In the genomic region with DNA sequence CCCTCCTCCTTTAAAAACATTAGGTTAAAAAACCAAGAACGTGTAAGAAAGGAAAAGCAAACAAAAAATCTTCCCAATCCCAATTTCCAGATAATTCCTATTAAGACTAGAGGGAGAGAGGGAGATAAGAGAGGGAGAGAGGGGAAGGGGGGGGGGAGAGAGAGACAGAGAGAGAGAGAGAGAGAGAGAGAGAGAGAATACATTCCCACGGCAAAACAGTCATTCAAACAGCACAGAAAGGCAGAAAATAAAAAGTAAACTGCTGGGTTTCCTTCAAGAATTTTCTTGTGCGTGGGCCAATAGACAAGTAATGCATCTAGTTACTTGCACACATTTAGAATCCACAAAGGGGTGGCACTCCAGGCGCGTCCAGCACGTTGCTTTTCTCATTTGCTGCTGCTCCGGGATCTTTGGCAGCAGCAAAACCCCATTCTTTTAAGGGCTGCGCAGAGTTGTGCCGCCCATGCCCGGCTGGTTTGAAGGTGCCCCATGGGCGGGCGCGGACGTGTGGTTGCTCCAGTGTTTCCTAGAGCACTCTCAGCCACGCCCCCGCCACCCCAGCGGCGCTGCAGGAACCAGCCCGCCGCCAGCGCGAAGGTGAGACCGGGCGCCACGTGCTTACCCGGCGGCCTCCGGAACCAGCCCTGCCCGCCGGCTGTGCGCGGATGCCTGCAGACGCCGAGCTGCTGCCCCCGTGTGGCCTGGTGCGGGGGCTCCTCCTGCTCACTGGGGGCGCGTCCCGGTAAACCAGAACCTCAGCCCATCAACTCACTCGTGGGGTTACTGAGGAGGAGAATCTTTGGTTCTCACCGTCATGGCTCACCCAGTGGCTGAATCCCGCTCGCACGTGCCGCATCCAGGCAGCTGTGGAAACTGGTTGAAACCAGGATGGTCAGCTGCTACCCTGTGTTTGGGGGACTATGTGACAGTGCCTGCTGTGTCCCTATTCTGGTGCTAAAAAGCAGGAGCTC, we compare ENCODE assay signal across 8 cellular contexts.
DNase-seq lines count a peak whose midpoint lies in the region; ATAC-seq and TF ChIP-seq lines count a peak whose summit lies in the region.

No MANE protein-coding gene starts in this region.

- peak; percentile 79 for TF ChIP-seq CTCF in GM12872 (IDR thresholded peaks at IDR 0.05; ENCODE audit: insufficient read depth, low read depth, low read length)

- H3K4me3 ChIP-seq in iPS DF 6.9 (ENCODE audit: low read length) = 0 out of 2 replicates have a peak overlapping the region, but pooled peaks have one; percentile 19

- peak; percentile 46 for DNase-seq in MV-4-11 (lab: John Stamatoyannopoulos, UW)
- peak; percentile 47 for DNase-seq in T1000 (lab: John Stamatoyannopoulos, UW)
- peak; percentile 86 for DNase-seq in astrocyte of the hippocampus (ENCODE audit: low read depth, low spot score)
- no peak for DNase-seq in iPS DF 6.9 (ENCODE audit: low read depth, low spot score)
- DNase-seq in stimulated activated CD4-positive, alpha-beta T cell treated with anti-CD3 and anti-CD28 coated beads, Interleukin-15, amount 100 ng/mL, for 1 hour (ENCODE audit: low read depth in 1 of 2, low spot score in 1 of 2) = peak; percentile 27 to 68
- DNase-seq in cortex of kidney (lab: John Stamatoyannopoulos, UW) = no peak

- peaks cover 2% of the 10 kb centered on the region for H3K4me1 ChIP-seq in iPS DF 6.9 (ENCODE audit: control insufficient read depth, insufficient read depth, low read length)

- H3K27ac ChIP-seq in iPS DF 6.9 (ENCODE audit: low read length) = no peak overlapping the region

- WGBS in iPS DF 6.9 (ENCODE audit: insufficient coverage, insufficient read length) = no CpG with 5 or more reads among the region's 45 CpGs

- no peaks in the 10 kb centered on the region for H3K9me3 ChIP-seq in iPS DF 6.9 (ENCODE audit: control insufficient read depth, insufficient read depth, low read length)

- H3K27me3 ChIP-seq in iPS DF 6.9 (ENCODE audit: control insufficient read depth, insufficient read depth, low read length) = peaks cover 11% of the 10 kb centered on the region; the same call in 1 of the 2 replicates

- peak; percentile 68 for ATAC-seq in HG02571 (IDR thresholded peaks at IDR 0.05; ENCODE audit: unreplicated experiment)

- no peaks in the 10 kb centered on the region for H3K36me3 ChIP-seq in iPS DF 6.9 (ENCODE audit: control insufficient read depth, insufficient read depth, low read length)

Comparison
In these comparisons a context has a peak if more than half of its experiments do, and no peak if none do; other contexts are left out.
1. DNase-seq: peak in MV-4-11 (single experiment), T1000 (single experiment), astrocyte of the hippocampus (single experiment) and stimulated activated CD4-positive, alpha-beta T cell treated with anti-CD3 and anti-CD28 coated beads, Interleukin-15, amount 100 ng/mL, for 1 hour (2 of 2); none in iPS DF 6.9 (single experiment) and cortex of kidney (single experiment).